ENCODE assay signal across 1 cellular context in genomic region chr11:44752727-44753126, GRCh38.
TF ChIP-seq lines count a peak whose summit lies in the region.

No MANE protein-coding gene starts in this region.

TF ChIP-seq in IMR-90, 13 proteins besides CTCF, POLR2A, EP300 and RAD21:
- TF ChIP-seq ELK1 (IDR thresholded peaks at IDR 0.05; ENCODE audit: borderline replicate concordance, low read depth, low read length): no peak
- no peak for TF ChIP-seq NFE2L2 (IDR thresholded peaks at IDR 0.05; ENCODE audit: low read depth, low read length)
- no peak for TF ChIP-seq MXI1 (IDR thresholded peaks at IDR 0.05; ENCODE audit: borderline replicate concordance, low read depth, low read length)
- no peak for TF ChIP-seq BHLHE40 (IDR thresholded peaks at IDR 0.05; ENCODE audit: low read depth, low read length)
- TF ChIP-seq RCOR1 (IDR thresholded peaks at IDR 0.05; ENCODE audit: insufficient replicate concordance, low read length): no peak
- no peak for TF ChIP-seq SMC3 (IDR thresholded peaks at IDR 0.05; ENCODE audit: low read depth, low read length)
- no peak for TF ChIP-seq FOS (IDR thresholded peaks at IDR 0.05; ENCODE audit: low read depth, low read length)
TF ChIP-seq in IMR-90: peak in this region for 0.
